32 cellular contexts compared by ENCODE assay signal in genomic region chr2:120357768-120358167, GRCh38. TPM values are rescaled to one million over a fixed set of nuclear protein-coding genes. Genes with fewer than 3 reads are reported as not detected.
"Had no signal": no experiment of that assay in that cellular context is flagged by ENCODE, and none has a peak within 500 bp of the region (broad histone marks: within the 10 kb centered on the region; RNA-seq: fewer than 3 reads in every experiment).

No MANE protein-coding gene starts in this region.

- H3K9me3 ChIP-seq: ascending aorta, esophagus muscularis mucosa, gastrocnemius medialis, heart left ventricle had no signal

- ATAC-seq: activated CD4-positive, alpha-beta T cell treated with anti-CD3 and anti-CD28 coated beads for 36 hours; activated CD8-positive, alpha-beta memory T cell treated with anti-CD3 and anti-CD28 coated beads, Interleukin-2, amount 10 ng/mL, durations not matched to agents 7 days and 5 days; activated CD8-positive, alpha-beta T cell treated with anti-CD3 and anti-CD28 coated beads, Interleukin-2, amount 10 ng/mL, durations not matched to agents 7 days and 5 days; activated naive CD4-positive, alpha-beta T cell treated with anti-CD3 and anti-CD28 coated beads, Interleukin-2, amount 50 U/mL, for 72 hours; effector memory CD8-positive, alpha-beta T cell; foreskin keratinocyte; gastrocnemius medialis; heart left ventricle had no signal

- H3K4me1 ChIP-seq: foreskin keratinocyte had no signal

- H3K36me3 Mint-ChIP-seq: activated CD4-positive, alpha-beta memory T cell treated with anti-CD3 and anti-CD28 coated beads for 36 hours; activated CD8-positive, alpha-beta memory T cell treated with anti-CD3 and anti-CD28 coated beads, Interleukin-2, amount 10 ng/mL, durations not matched to agents 7 days and 5 days; activated naive CD4-positive, alpha-beta T cell treated with anti-CD3 and anti-CD28 coated beads, Interleukin-2, amount 10 ng/mL, durations not matched to agents 7 days and 5 days; activated naive CD4-positive, alpha-beta T cell treated with anti-CD3 and anti-CD28 coated beads, Interleukin-2, amount 50 U/mL, for 72 hours; activated naive CD8-positive, alpha-beta T cell treated with anti-CD3 and anti-CD28 coated beads, Interleukin-2, amount 10 ng/mL, durations not matched to agents 7 days and 5 days had no signal

- H3K36me3 ChIP-seq: ascending aorta, brain microvascular endothelial cell, esophagus muscularis mucosa, gastrocnemius medialis, heart left ventricle had no signal

- H3K27me3 ChIP-seq: ascending aorta, gastrocnemius medialis had no signal

- H3K27ac ChIP-seq: ascending aorta, brain microvascular endothelial cell, esophagus muscularis mucosa, foreskin keratinocyte, gastrocnemius medialis, heart left ventricle had no signal

- H3K27me3 Mint-ChIP-seq: activated CD4-positive, alpha-beta T cell treated with anti-CD3 and anti-CD28 coated beads, Interleukin-2, amount 10 ng/mL, durations not matched to agents 24 days and 14 days; activated CD8-positive, alpha-beta memory T cell treated with anti-CD3 and anti-CD28 coated beads, Interleukin-2, amount 10 ng/mL, durations not matched to agents 7 days and 5 days had no signal

- H3K27ac Mint-ChIP-seq: activated CD4-positive, alpha-beta memory T cell treated with anti-CD3 and anti-CD28 coated beads for 36 hours; activated CD4-positive, alpha-beta T cell treated with anti-CD3 and anti-CD28 coated beads for 36 hours; activated CD4-positive, alpha-beta T cell treated with anti-CD3 and anti-CD28 coated beads, Interleukin-2, amount 10 ng/mL, durations not matched to agents 24 days and 14 days; activated CD8-positive, alpha-beta memory T cell treated with anti-CD3 and anti-CD28 coated beads, Interleukin-2, amount 10 ng/mL, durations not matched to agents 7 days and 5 days; activated CD8-positive, alpha-beta T cell treated with anti-CD3 and anti-CD28 coated beads, Interleukin-2, amount 10 ng/mL, durations not matched to agents 7 days and 5 days; activated naive CD4-positive, alpha-beta T cell treated with anti-CD3 and anti-CD28 coated beads, Interleukin-2, amount 10 ng/mL, durations not matched to agents 7 days and 5 days; activated naive CD8-positive, alpha-beta T cell treated with anti-CD3 and anti-CD28 coated beads, Interleukin-2, amount 10 ng/mL, durations not matched to agents 7 days and 5 days; activated T-helper 1 cell treated with anti-CD3 and anti-CD28 coated beads, Interleukin-12 subunit alpha, Interleukin-12 subunit beta, Interleukin-2, Interleukin-4 antibody, amounts not matched to agents 30 ng/mL and 10 ng/mL and 1 ng/mL, durations not matched to agents 14 hours and 24 hours and 36 hours; effector memory CD8-positive, alpha-beta T cell had no signal

- H3K4me1 Mint-ChIP-seq: activated CD4-positive, alpha-beta T cell treated with anti-CD3 and anti-CD28 coated beads for 36 hours; activated CD8-positive, alpha-beta memory T cell treated with anti-CD3 and anti-CD28 coated beads, Interleukin-2, amount 10 ng/mL, durations not matched to agents 7 days and 5 days; activated naive CD4-positive, alpha-beta T cell treated with anti-CD3 and anti-CD28 coated beads, Interleukin-2, amount 10 ng/mL, durations not matched to agents 7 days and 5 days had no signal

- DNase-seq: activated CD4-positive, alpha-beta memory T cell treated with anti-CD3 and anti-CD28 coated beads for 36 hours; activated CD4-positive, alpha-beta T cell treated with anti-CD3 and anti-CD28 coated beads for 36 hours; activated CD4-positive, alpha-beta T cell treated with anti-CD3 and anti-CD28 coated beads, Interleukin-2, amount 10 ng/mL, durations not matched to agents 24 days and 14 days; activated CD4-positive, CD25-positive, alpha-beta regulatory T cell; activated CD4-positive, CD25-positive, alpha-beta regulatory T cell treated with anti-CD3 and anti-CD28 coated beads, Interleukin-2, amount 50 U/mL, for 72 hours; activated CD8-positive, alpha-beta memory T cell treated with anti-CD3 and anti-CD28 coated beads, Interleukin-2, amount 10 ng/mL, durations not matched to agents 7 days and 5 days; activated CD8-positive, alpha-beta memory T cell treated with anti-CD3 and anti-CD28 coated beads, Interleukin-2, amount 50 U/mL, for 4 hours; activated CD8-positive, alpha-beta T cell treated with anti-CD3 and anti-CD28 coated beads, Interleukin-2, amount 10 ng/mL, durations not matched to agents 7 days and 5 days; activated gamma-delta T cell; activated naive CD4-positive, alpha-beta T cell; activated naive CD4-positive, alpha-beta T cell treated with anti-CD3 and anti-CD28 coated beads, Interleukin-2, amount 10 ng/mL, durations not matched to agents 7 days and 5 days; activated naive CD8-positive, alpha-beta T cell treated with anti-CD3 and anti-CD28 coated beads, Interleukin-2, amount 10 ng/mL, durations not matched to agents 7 days and 5 days; activated T-cell treated with anti-CD3 and anti-CD28 coated beads, Interleukin-2, amount 50 U/mL, for 1 hour; activated T-cell treated with anti-CD3 and anti-CD28 coated beads, Interleukin-2, amount 50 U/mL, for 48 hours; brain microvascular endothelial cell; cortex of kidney; dermis blood vessel endothelial cell; effector CD4-positive, alpha-beta T cell; effector memory CD8-positive, alpha-beta T cell; erythroblast; foreskin keratinocyte; gastrocnemius medialis; glutamatergic neuron; T-helper 2 cell had no signal

- FAIRE-seq: bronchial epithelial cell had no signal

- H3K4me3 ChIP-seq: ascending aorta, esophagus muscularis mucosa, gastrocnemius medialis, heart left ventricle had no signal

- H3K9me3 Mint-ChIP-seq: activated CD4-positive, alpha-beta memory T cell treated with anti-CD3 and anti-CD28 coated beads for 36 hours; activated CD4-positive, alpha-beta T cell treated with anti-CD3 and anti-CD28 coated beads, Interleukin-2, amount 10 ng/mL, durations not matched to agents 24 days and 14 days; activated naive CD4-positive, alpha-beta T cell treated with anti-CD3 and anti-CD28 coated beads, Interleukin-2, amount 10 ng/mL, durations not matched to agents 7 days and 5 days; activated naive CD4-positive, alpha-beta T cell treated with anti-CD3 and anti-CD28 coated beads, Interleukin-2, amount 50 U/mL, for 72 hours; activated naive CD8-positive, alpha-beta T cell treated with anti-CD3 and anti-CD28 coated beads, Interleukin-2, amount 10 ng/mL, durations not matched to agents 7 days and 5 days; activated T-helper 1 cell treated with anti-CD3 and anti-CD28 coated beads, Interleukin-12 subunit alpha, Interleukin-12 subunit beta, Interleukin-2, Interleukin-4 antibody, amounts not matched to agents 30 ng/mL and 10 ng/mL and 1 ng/mL, durations not matched to agents 14 hours and 24 hours and 36 hours; central memory CD8-positive, alpha-beta T cell; effector memory CD8-positive, alpha-beta T cell had no signal

- H3K4me3 Mint-ChIP-seq: activated CD4-positive, alpha-beta memory T cell treated with anti-CD3 and anti-CD28 coated beads for 36 hours; activated CD4-positive, alpha-beta T cell treated with anti-CD3 and anti-CD28 coated beads for 36 hours; activated CD4-positive, alpha-beta T cell treated with anti-CD3 and anti-CD28 coated beads, Interleukin-2, amount 10 ng/mL, durations not matched to agents 24 days and 14 days; activated CD8-positive, alpha-beta memory T cell treated with anti-CD3 and anti-CD28 coated beads, Interleukin-2, amount 10 ng/mL, durations not matched to agents 7 days and 5 days; activated CD8-positive, alpha-beta T cell treated with anti-CD3 and anti-CD28 coated beads, Interleukin-2, amount 10 ng/mL, durations not matched to agents 7 days and 5 days; activated naive CD4-positive, alpha-beta T cell treated with anti-CD3 and anti-CD28 coated beads, Interleukin-2, amount 10 ng/mL, durations not matched to agents 7 days and 5 days; activated naive CD8-positive, alpha-beta T cell treated with anti-CD3 and anti-CD28 coated beads, Interleukin-2, amount 10 ng/mL, durations not matched to agents 7 days and 5 days; activated T-helper 1 cell treated with anti-CD3 and anti-CD28 coated beads, Interleukin-12 subunit alpha, Interleukin-12 subunit beta, Interleukin-2, Interleukin-4 antibody, amounts not matched to agents 30 ng/mL and 10 ng/mL and 1 ng/mL, durations not matched to agents 14 hours and 24 hours and 36 hours; central memory CD8-positive, alpha-beta T cell; effector memory CD8-positive, alpha-beta T cell had no signal

RNA-seq across cellular contexts. Expression of gene INHBB, which starts 11.8 kb away (rescaled TPM):
- total RNA-seq: activated CD4-positive, alpha-beta memory T cell treated with anti-CD3 and anti-CD28 coated beads for 36 hours; activated CD4-positive, alpha-beta T cell treated with anti-CD3 and anti-CD28 coated beads for 36 hours; activated CD4-positive, alpha-beta T cell treated with anti-CD3 and anti-CD28 coated beads, Interleukin-2, amount 10 ng/mL, durations not matched to agents 24 days and 14 days; activated CD8-positive, alpha-beta memory T cell treated with anti-CD3 and anti-CD28 coated beads for 36 hours; activated CD8-positive, alpha-beta memory T cell treated with anti-CD3 and anti-CD28 coated beads, Interleukin-2, amount 10 ng/mL, durations not matched to agents 7 days and 5 days; activated CD8-positive, alpha-beta T cell treated with anti-CD3 and anti-CD28 coated beads, Interleukin-2, amount 10 ng/mL, durations not matched to agents 7 days and 5 days; activated naive CD4-positive, alpha-beta T cell treated with anti-CD3 and anti-CD28 coated beads, Interleukin-2, amount 50 U/mL, for 72 hours; activated naive CD8-positive, alpha-beta T cell treated with anti-CD3 and anti-CD28 coated beads, Interleukin-2, amount 10 ng/mL, durations not matched to agents 7 days and 5 days; activated T-helper 1 cell treated with anti-CD3 and anti-CD28 coated beads, Interleukin-12 subunit alpha, Interleukin-12 subunit beta, Interleukin-2, Interleukin-4 antibody, amounts not matched to agents 30 ng/mL and 10 ng/mL and 1 ng/mL, durations not matched to agents 14 hours and 24 hours and 36 hours; foreskin keratinocyte had no signal
- polyA plus RNA-seq: foreskin keratinocyte had no signal
